ENCODE assay signal across 1 cellular context in genomic region chr7:2621948-2622640, GRCh38.
TF ChIP-seq lines count a peak whose summit lies in the region.

No MANE protein-coding gene starts in this region.

TF ChIP-seq in SK-N-SH treated with all-trans-retinoic acid at 6 μM for 48 hours, 23 proteins besides CTCF, POLR2A, EP300 and RAD21 (continued from another document):
- TF ChIP-seq TSHZ2 (CRISPR knock-in tag; IDR thresholded peaks at IDR 0.05): no peak
- TF ChIP-seq ZNF565 (CRISPR knock-in tag; conservative IDR thresholded peaks at IDR 0.05; ENCODE audit: low read depth): no peak
- TF ChIP-seq OSR1 (CRISPR knock-in tag; IDR thresholded peaks at IDR 0.05): no peak
- TF ChIP-seq TCF4 (CRISPR knock-in tag; IDR thresholded peaks at IDR 0.05; ENCODE audit: borderline replicate concordance): no peak
- TF ChIP-seq ISL1 (CRISPR knock-in tag; IDR thresholded peaks at IDR 0.05): no peak
- no peak for TF ChIP-seq GLIS3 (CRISPR knock-in tag; IDR thresholded peaks at IDR 0.05)
